ENCODE assay signal across 10 cellular contexts in genomic region chrX:39736219-39737211, GRCh38.
DNase-seq lines count a peak whose midpoint lies in the region; ATAC-seq, FAIRE-seq and TF ChIP-seq lines count a peak whose summit lies in the region.
"Had no signal": no experiment of that assay in that cellular context is flagged by ENCODE, and none has a peak within 500 bp of the region (broad histone marks: within the 10 kb centered on the region; RNA-seq: fewer than 3 reads in every experiment).

No MANE protein-coding gene starts in this region.

- DNase-seq in HepG2 (ENCODE audit: low spot score) (no peak), breast epithelium (ENCODE audit: low spot score in 2 of 2) (peak; percentile 76 to 87), lung microvascular endothelial cell (ENCODE audit: low read depth in 2 of 2) (peak; percentile 71 to 93), aorta (peak; percentile 92 to 95), NCI-H2081 treated with DMSO at 0.1 percent for 48 hours (lab: John Stamatoyannopoulos, UW) (no peak)
- DNase-seq: NCI-H1048 had no signal

- TF ChIP-seq EP300 in HepG2 (IDR thresholded peaks at IDR 0.05; ENCODE audit: low read depth in 2 of 2, low read length in 2 of 2) (no peak), HepG2 (CRISPR knock-in tag; IDR thresholded peaks at IDR 0.05; ENCODE audit: borderline replicate concordance) (no peak)

- ATAC-seq in HepG2 (no peak), aorta (ENCODE audit: low FRiP score) (peak; percentile 91), HG02798 (IDR thresholded peaks at IDR 0.05; ENCODE audit: poor library complexity, unreplicated experiment) (no peak), GM18498 (IDR thresholded peaks at IDR 0.05; ENCODE audit: unreplicated experiment) (no peak)

- intact Hi-C loops in HepG2 (cut with micrococcal nuclease; ENCODE audit: unreplicated experiment) (no loop called here), breast epithelium (cut with DNase I; ENCODE audit: low total_unique reads) (no loop called here), aorta (cut with DNase I) (loop anchor here (1.0 to 10.0 kb wide), 5 partner anchors 78 to 418 kb away; no protein-coding TSS in a partner anchor)

- no peak overlapping the region for H3K9ac ChIP-seq in liver (ENCODE audit: low read depth in 1 of 2, low read length in 2 of 2)
- no peak overlapping the region for H3K9ac ChIP-seq in HepG2 (ENCODE audit: insufficient read depth, low read depth, low read length)

- H3K27ac ChIP-seq in liver (ENCODE audit: low read depth in 1 of 2, low read length in 2 of 2) = no peak overlapping the region
- no peak overlapping the region for H3K27ac ChIP-seq in HepG2 (ENCODE audit: extremely low read length, insufficient read depth, low read length)
- peak overlapping the region in 1 of 2 donors; percentile 17 for H3K27ac ChIP-seq in breast epithelium
- peak overlapping the region in 1 of 2 donors; percentile 84 for H3K27ac ChIP-seq in aorta (ENCODE audit: low read depth in 1 of 2, low read length in 2 of 2)
- H3K27ac ChIP-seq: dorsolateral prefrontal cortex had no signal

- BruUV-seq in HepG2 (replicated peaks; lab: Mats Ljungman, UMichigan) = no TSS peak

- in situ Hi-C loops in HepG2 (cut with HindIII; ENCODE audit: extremely low pct_ligation_motif_present, low pct_unique_long_range_greater_than_20kb) = no loop called here

- POLR2A ChIA-PET in HepG2 (lab: Yijun Ruan, JAX) = no interaction called here

- H3K4me2 ChIP-seq in HepG2 (ENCODE audit: low read depth, low read length) = no peak overlapping the region

- FAIRE-seq in HepG2 (lab: Jason Lieb, UNC) = no peak

- H3K4me1 ChIP-seq in liver (ENCODE audit: control insufficient read depth in 4 of 4, insufficient read depth in 4 of 4, low read length in 3 of 4) (peaks cover 8 to 27% (median 23%) of the 10 kb centered on the region in 4 donors), HepG2 (ENCODE audit: insufficient read depth, low read length) (peaks cover 21% of the 10 kb centered on the region), breast epithelium (peaks cover 0 to 7% of the 10 kb centered on the region in 2 donors), aorta (ENCODE audit: control insufficient read depth in 1 of 2, insufficient read depth in 2 of 2, low read length in 2 of 2) (peaks cover 0 to 2% of the 10 kb centered on the region in 2 donors)

- H3K27me3 ChIP-seq in liver (ENCODE audit: control insufficient read depth in 4 of 4, insufficient read depth in 4 of 4, low read length in 3 of 4) (no peaks in the 10 kb centered on the region), HepG2 (ENCODE audit: control insufficient read depth in 1 of 2, insufficient read depth in 2 of 2, low read length in 2 of 2) (no peaks in the 10 kb centered on the region), breast epithelium (peaks cover 0 to 43% of the 10 kb centered on the region in 2 donors), aorta (ENCODE audit: control insufficient read depth in 1 of 2, insufficient read depth in 2 of 2, low read length in 1 of 2) (no peaks in the 10 kb centered on the region)

- TF ChIP-seq RAD21 in liver (IDR thresholded peaks at IDR 0.05) (peak; percentile 29 to 60), HepG2 (CRISPR knock-in tag; IDR thresholded peaks at IDR 0.05) (no peak)

- CTCF ChIA-PET in HepG2 (lab: Yijun Ruan, JAX; ENCODE audit: low intra/inter-chr PET ratio, low total read pairs) = no interaction called here

- H3K36me3 ChIP-seq in liver (ENCODE audit: control insufficient read depth in 4 of 4, insufficient read depth in 3 of 4, low read depth in 1 of 4, low read length in 3 of 4) = no peaks in the 10 kb centered on the region
- H3K36me3 ChIP-seq in HepG2 (replicated peaks in 1 of 2; ENCODE audit: control insufficient read depth in 1 of 2, insufficient read depth in 2 of 2, low read length in 2 of 2) = no peaks in the 10 kb centered on the region
- no peaks in the 10 kb centered on the region for H3K36me3 ChIP-seq in breast epithelium
- no peaks in the 10 kb centered on the region for H3K36me3 ChIP-seq in aorta (ENCODE audit: control insufficient read depth in 1 of 2, insufficient read depth in 2 of 2, low read length in 1 of 2)

- no peaks in the 10 kb centered on the region for H4K20me1 ChIP-seq in HepG2 (ENCODE audit: insufficient read depth, low read length)

- H3K79me2 ChIP-seq in HepG2 (ENCODE audit: insufficient read depth, low read length) = no peaks in the 10 kb centered on the region

- TF ChIP-seq CTCF in liver (IDR thresholded peaks at IDR 0.05; ENCODE audit: low read depth, low read length, missing input control) = no peak
- no peak for TF ChIP-seq CTCF in HepG2 (CRISPR knock-in tag; IDR thresholded peaks at IDR 0.05)
- no peak for TF ChIP-seq CTCF in breast epithelium (IDR thresholded peaks at IDR 0.05)

- H3K9me3 ChIP-seq in liver (ENCODE audit: control insufficient read depth in 4 of 4, low read length in 3 of 4) (no peaks in the 10 kb centered on the region), HepG2 (ENCODE audit: low read length) (no peaks in the 10 kb centered on the region), breast epithelium (no peaks in the 10 kb centered on the region), aorta (ENCODE audit: control insufficient read depth, low read length) (no peaks in the 10 kb centered on the region)

- 52% methylated on average over 22 of the region's 22 CpGs for WGBS in liver
- WGBS in HepG2 (ENCODE audit: low lambda C conversion rate) = 61% methylated on average over 9 of the region's 22 CpGs
- 11 to 49% methylated on average over 22 of the region's 22 CpGs for WGBS in aorta, 2 donors

- H3K4me3 ChIP-seq in liver (ENCODE audit: low read depth in 1 of 3, low read length in 3 of 3) (no peak overlapping the region), HepG2 (replicated peaks in 1 of 3; ENCODE audit: insufficient read depth in 1 of 3, low read depth in 2 of 3, low read length in 3 of 3) (no peak overlapping the region), breast epithelium (no peak overlapping the region), aorta (ENCODE audit: low read length in 2 of 2) (no peak overlapping the region)
- H3K4me3 ChIP-seq: dorsolateral prefrontal cortex had no signal

- H2AFZ ChIP-seq in HepG2 (ENCODE audit: low read length) = no peak overlapping the region

- TF ChIP-seq POLR2A in HepG2 (IDR thresholded peaks at IDR 0.05; ENCODE audit: insufficient read depth in 1 of 2, low read depth in 2 of 2, low read length in 2 of 2) = no peak
- TF ChIP-seq POLR2A in breast epithelium (IDR thresholded peaks at IDR 0.05) = no peak

TF ChIP-seq in liver, 16 proteins besides CTCF, POLR2A, EP300 and RAD21 (continues in another document):
- TF ChIP-seq TAF1 (conservative IDR thresholded peaks at IDR 0.05) = no peak
- no peak for TF ChIP-seq FOXA2 (IDR thresholded peaks at IDR 0.05)
- TF ChIP-seq HNF4G (IDR thresholded peaks at IDR 0.05) = no peak
- TF ChIP-seq JUND (IDR thresholded peaks at IDR 0.05) = no peak
- TF ChIP-seq SP1 (IDR thresholded peaks at IDR 0.05) = peak; percentile 36
- TF ChIP-seq RXRA (IDR thresholded peaks at IDR 0.05) = peak; percentile 14 to 48
- TF ChIP-seq YY1 (IDR thresholded peaks at IDR 0.05) = no peak
- TF ChIP-seq NR2F2 (IDR thresholded peaks at IDR 0.05) = no peak
- TF ChIP-seq FOXA1 (IDR thresholded peaks at IDR 0.05) = no peak
- no peak for TF ChIP-seq EGR1 (IDR thresholded peaks at IDR 0.05; ENCODE audit: low read depth in 2 of 2)

TF ChIP-seq in HepG2, 621 proteins besides CTCF, POLR2A, EP300 and RAD21:
- no peak for TF ChIP-seq ATAD3A (CRISPR knock-in tag; IDR thresholded peaks at IDR 0.05)
- TF ChIP-seq NONO (IDR thresholded peaks at IDR 0.05) = no peak
- no peak for TF ChIP-seq NONO (CRISPR knock-in tag; conservative IDR thresholded peaks at IDR 0.05)
- TF ChIP-seq MNT (IDR thresholded peaks at IDR 0.05) = no peak
- TF ChIP-seq ZBTB8A (CRISPR knock-in tag; IDR thresholded peaks at IDR 0.05; ENCODE audit: borderline replicate concordance, low read depth) = no peak
- no peak for TF ChIP-seq ZBTB2 (CRISPR knock-in tag; IDR thresholded peaks at IDR 0.05; ENCODE audit: low read depth)
- no peak for TF ChIP-seq NR2C2 (CRISPR knock-in tag; IDR thresholded peaks at IDR 0.05; ENCODE audit: borderline replicate concordance)
- TF ChIP-seq DR1 (CRISPR knock-in tag; IDR thresholded peaks at IDR 0.05) = no peak
- TF ChIP-seq YEATS4 (CRISPR knock-in tag; IDR thresholded peaks at IDR 0.05; ENCODE audit: borderline replicate concordance) = no peak
- no peak for TF ChIP-seq GPBP1L1 (CRISPR knock-in tag; IDR thresholded peaks at IDR 0.05)
- TF ChIP-seq DPF2 (CRISPR knock-in tag; IDR thresholded peaks at IDR 0.05; ENCODE audit: borderline replicate concordance, low read depth) = no peak

Comparison
In these comparisons a context has a peak if more than half of its experiments do, and no peak if none do; other contexts are left out.
1. DNase-seq: peak in breast epithelium (2 of 2), lung microvascular endothelial cell (2 of 2) and aorta (2 of 2); none in HepG2 (single experiment) and NCI-H2081 treated with DMSO at 0.1 percent for 48 hours (single experiment).
2. intact Hi-C loops: an anchor here in aorta (1.0 to 10.0 kb wide); none called in HepG2 and breast epithelium.